In genomic region chr5:43192558-43193170, GRCh38 we compare ENCODE assay signal across 8 cellular contexts. TPM values are rescaled to one million over a fixed set of nuclear protein-coding genes. Genes with fewer than 3 reads are reported as not detected.
DNase-seq lines count a peak whose midpoint lies in the region; ATAC-seq lines count a peak whose summit lies in the region.

No MANE protein-coding gene starts in this region.

- H3K4me1 Mint-ChIP-seq in activated CD4-positive, alpha-beta T cell treated with anti-CD3 and anti-CD28 coated beads for 36 hours: peaks cover 32% of the 10 kb centered on the region
- peaks cover 26% of the 10 kb centered on the region for H3K4me1 Mint-ChIP-seq in stimulated activated memory B cell treated with anti-CD40 and anti-IgM and Interleukin-4, amounts not matched to agents 10 μg/mL and 1 μg/mL and 100 μg/mL, for 72 hours

- peak overlapping the region; percentile 79 for H3K4me3 Mint-ChIP-seq in activated CD4-positive, alpha-beta T cell treated with anti-CD3 and anti-CD28 coated beads for 36 hours
- H3K4me3 Mint-ChIP-seq in stimulated activated memory B cell treated with anti-CD40 and anti-IgM and Interleukin-4, amounts not matched to agents 10 μg/mL and 1 μg/mL and 100 μg/mL, for 72 hours: peak overlapping the region; percentile 80

- DNase-seq in activated CD4-positive, alpha-beta T cell treated with anti-CD3 and anti-CD28 coated beads for 36 hours: peak; percentile 57
- no peak for DNase-seq in activated CD4-positive, alpha-beta T cell treated with anti-CD3 and anti-CD28 coated beads for 1 hour
- peak; percentile 45 for DNase-seq in medulla oblongata (ENCODE audit: extremely low spot score)

- peak overlapping the region; percentile 6 to 25 for H3K9ac ChIP-seq in duodenal mucosa (ENCODE audit: low read depth in 1 of 2, low read length in 2 of 2)

- peaks cover 0 to 4% of the 10 kb centered on the region in 2 donors for H3K9me3 ChIP-seq in duodenal mucosa (ENCODE audit: control insufficient read depth in 1 of 2, low read length in 2 of 2)

- peak overlapping the region; percentile 73 for H3K27ac Mint-ChIP-seq in activated CD4-positive, alpha-beta T cell treated with anti-CD3 and anti-CD28 coated beads for 36 hours
- peak overlapping the region; percentile 54 for H3K27ac Mint-ChIP-seq in stimulated activated memory B cell treated with anti-CD40 and anti-IgM and Interleukin-4, amounts not matched to agents 10 μg/mL and 1 μg/mL and 100 μg/mL, for 72 hours

- H3K27me3 ChIP-seq in duodenal mucosa (ENCODE audit: control insufficient read depth in 1 of 2, insufficient read depth in 2 of 2, low read length in 2 of 2): peaks cover 6 to 22% of the 10 kb centered on the region in 2 donors

- peak; percentile 31 for ATAC-seq in activated CD4-positive, alpha-beta T cell treated with anti-CD3 and anti-CD28 coated beads for 36 hours
- ATAC-seq in HG03108 (IDR thresholded peaks at IDR 0.05; ENCODE audit: unreplicated experiment) (peak; percentile 22), HG03469 (IDR thresholded peaks at IDR 0.05; ENCODE audit: unreplicated experiment) (no peak)
- peak; percentile 7 to 17 for ATAC-seq in activated CD4-positive, CD25-positive, alpha-beta regulatory T cell treated with anti-CD3 and anti-CD28 coated beads, Interleukin-2, amount 50 U/mL, for 24 hours
- peak; percentile 58 for ATAC-seq in stimulated activated memory B cell treated with anti-CD40 and anti-IgM and Interleukin-4, amounts not matched to agents 10 μg/mL and 1 μg/mL and 100 μg/mL, for 72 hours

- CTCF ChIA-PET in activated CD4-positive, alpha-beta T cell treated with anti-CD3 and anti-CD28 coated beads for 36 hours (lab: Charles Lee): interaction anchor here (0.5 to 3.4 kb wide), 7 partner anchors 36 to 383 kb away, joined by 3 to 13 read pairs (median 3); partner anchors contain the start of gene TMEM267

- no peaks in the 10 kb centered on the region for H3K36me3 ChIP-seq in duodenal mucosa (ENCODE audit: control insufficient read depth in 1 of 2, insufficient read depth in 2 of 2, low read length in 2 of 2)

- peaks cover 9 to 19% of the 10 kb centered on the region in 2 donors for H3K4me1 ChIP-seq in duodenal mucosa (ENCODE audit: control insufficient read depth in 1 of 2, insufficient read depth in 2 of 2, low read length in 2 of 2)

- peaks cover 16% of the 10 kb centered on the region for H3K27me3 Mint-ChIP-seq in activated CD4-positive, alpha-beta T cell treated with anti-CD3 and anti-CD28 coated beads for 36 hours
- peaks cover 9% of the 10 kb centered on the region for H3K27me3 Mint-ChIP-seq in stimulated activated memory B cell treated with anti-CD40 and anti-IgM and Interleukin-4, amounts not matched to agents 10 μg/mL and 1 μg/mL and 100 μg/mL, for 72 hours

- H3K27ac ChIP-seq in duodenal mucosa (ENCODE audit: low read depth, low read length): peak overlapping the region; percentile 3

- H3K4me3 ChIP-seq in duodenal mucosa (ENCODE audit: low read depth in 1 of 2, low read length in 2 of 2): peak overlapping the region; percentile 73 to 86

- intact Hi-C loops in activated CD4-positive, alpha-beta T cell treated with anti-CD3 and anti-CD28 coated beads for 36 hours (cut with DNase I, micrococcal nuclease): loop anchor here (1.0 to 10.0 kb wide), 21 partner anchors 70 to 1682 kb away; partner anchors contain the start of genes HMGCS1 (in 2 of the 2), C5orf34 (in 1 of the 2), FBXO4 (in 1 of the 2) and NNT (in 1 of the 2)

- H3K9me3 Mint-ChIP-seq in activated CD4-positive, alpha-beta T cell treated with anti-CD3 and anti-CD28 coated beads for 36 hours (ENCODE audit: low read depth): no peaks in the 10 kb centered on the region
- H3K9me3 Mint-ChIP-seq in stimulated activated memory B cell treated with anti-CD40 and anti-IgM and Interleukin-4, amounts not matched to agents 10 μg/mL and 1 μg/mL and 100 μg/mL, for 72 hours: no peaks in the 10 kb centered on the region

- POLR2A ChIA-PET in activated CD4-positive, alpha-beta T cell treated with anti-CD3 and anti-CD28 coated beads for 36 hours (lab: Charles Lee): interaction anchor here (1.8 to 2.5 kb wide), 2 partner anchors 72 to 123 kb away, joined by 13 to 14 read pairs; partner anchors contain the start of gene ZNF131

- H3K36me3 Mint-ChIP-seq in activated CD4-positive, alpha-beta T cell treated with anti-CD3 and anti-CD28 coated beads for 36 hours (ENCODE audit: low read depth): peaks cover 3% of the 10 kb centered on the region
- H3K36me3 Mint-ChIP-seq in stimulated activated memory B cell treated with anti-CD40 and anti-IgM and Interleukin-4, amounts not matched to agents 10 μg/mL and 1 μg/mL and 100 μg/mL, for 72 hours: peaks cover 7% of the 10 kb centered on the region

RNA-seq across cellular contexts. Expression of gene NIM1K, which starts 0.6 kb away (rescaled TPM):
- total RNA-seq in activated CD4-positive, alpha-beta T cell treated with anti-CD3 and anti-CD28 coated beads for 36 hours: 1 to 10 TPM; 2.1 to 2.3 TPM
